Comparison of ENCODE assay signal across 8 cellular contexts in genomic region chr12:75722714-75723200, GRCh38.
DNase-seq lines count a peak whose midpoint lies in the region; ATAC-seq, FAIRE-seq and TF ChIP-seq lines count a peak whose summit lies in the region.

No MANE protein-coding gene starts in this region.

- H3K4me1 Mint-ChIP-seq in glutamatergic neuron (ENCODE audit: low read depth, unreplicated experiment): peaks cover 49% of the 10 kb centered on the region
- H3K4me1 Mint-ChIP-seq in H9: peaks cover 53 to 55% of the 10 kb centered on the region in 2 experiments

- TF ChIP-seq CTCF in A549 (IDR thresholded peaks at IDR 0.05) (no peak), glutamatergic neuron (IDR thresholded peaks at IDR 0.05; ENCODE audit: partially characterized antibody, unreplicated experiment) (no peak), H9 (conservative IDR thresholded peaks at IDR 0.05) (no peak)

- 8% methylated on average over 5 of the region's 5 CpGs for WGBS in A549 (ENCODE audit: missing lambda C conversion rate)
- no CpG with 5 or more reads among the region's 5 CpGs for WGBS in H9 (ENCODE audit: extremely low coverage, insufficient read length, low lambda C conversion rate)

- peaks cover 11% of the 10 kb centered on the region for H3K27me3 Mint-ChIP-seq in glutamatergic neuron (ENCODE audit: unreplicated experiment)
- peaks cover 5% of the 10 kb centered on the region for H3K27me3 Mint-ChIP-seq in H9 (ENCODE audit: low read depth)

- H3K9me3 ChIP-seq in A549 (no peaks in the 10 kb centered on the region), H9 (ENCODE audit: control insufficient read depth, low read depth, low read length) (no peaks in the 10 kb centered on the region)

- H3K4me2 ChIP-seq in A549 (peak overlapping the region; percentile 52), H9 (ENCODE audit: insufficient read depth, insufficient read length, low read length) (no peak overlapping the region)

- no peak overlapping the region for H2AFZ ChIP-seq in H9 (ENCODE audit: low read length)

- H3K4me1 ChIP-seq in A549: peaks cover 56% of the 10 kb centered on the region
- H3K4me1 ChIP-seq in rectal smooth muscle tissue (ENCODE audit: control insufficient read depth, insufficient read depth, low read length): peaks cover 41% of the 10 kb centered on the region
- peaks cover 10% of the 10 kb centered on the region; the same call in 1 of the 2 replicates for H3K4me1 ChIP-seq in H9 (ENCODE audit: insufficient read depth, low read length)

- no peaks in the 10 kb centered on the region for H3K27me3 ChIP-seq in rectal smooth muscle tissue (ENCODE audit: control insufficient read depth, insufficient read depth, low read length)
- H3K27me3 ChIP-seq in H9 (ENCODE audit: insufficient read depth, low read length): no peaks in the 10 kb centered on the region

- H3K4ac ChIP-seq in H9 (ENCODE audit: low read depth, low read length): no peak overlapping the region; the same call in 1 of the 2 replicates

- peak in 1 of 2 experiments; percentile 23; a peak in 1 of 5 replicates for TF ChIP-seq RAD21 in A549 (conservative IDR thresholded peaks at IDR 0.05 in 1 of 2, IDR thresholded peaks at IDR 0.05 in 1 of 2)

- peak; percentile 94 for FAIRE-seq in A549 (lab: Jason Lieb, UNC)

- no peak overlapping the region for H2AK5ac ChIP-seq in H9 (ENCODE audit: insufficient read length, low read length)

- H4K20me1 ChIP-seq in H9 (ENCODE audit: control insufficient read depth, insufficient read depth, insufficient read length): no peaks in the 10 kb centered on the region

- CTCF ChIA-PET in A549 (lab: Yijun Ruan, JAX): no interaction called here

- no peak overlapping the region for H3K9ac ChIP-seq in rectal smooth muscle tissue (ENCODE audit: low read length)
- no peak overlapping the region for H3K9ac ChIP-seq in H9 (ENCODE audit: extremely low read depth, insufficient read length, low read length)

- ATAC-seq in A549: peak; percentile 40 to 47; a peak in 2 of 6 replicates
- ATAC-seq in GM18499 (IDR thresholded peaks at IDR 0.05; ENCODE audit: insufficient read depth, unreplicated experiment): peak; percentile 96
- peak; percentile 84 for ATAC-seq in HG02981 (IDR thresholded peaks at IDR 0.05; ENCODE audit: unreplicated experiment)

- no peaks in the 10 kb centered on the region for H3K79me2 ChIP-seq in H9 (ENCODE audit: insufficient read depth, low read length)

- no peak overlapping the region for H3K18ac ChIP-seq in H9 (ENCODE audit: insufficient read length, low read depth, low read length)

- no peak overlapping the region for H2BK15ac ChIP-seq in H9 (ENCODE audit: low read depth, low read length)

- no peak overlapping the region for H2BK120ac ChIP-seq in H9 (ENCODE audit: low read depth, low read length, poor library complexity, severe bottlenecking)

- H2BK12ac ChIP-seq in H9 (ENCODE audit: insufficient read length, low read depth, low read length): no peak overlapping the region

- TF ChIP-seq POLR2A in A549 (IDR thresholded peaks at IDR 0.05; ENCODE audit: low read length): no peak

- H3K27ac Mint-ChIP-seq in glutamatergic neuron (ENCODE audit: unreplicated experiment): peak overlapping the region; percentile 17
- H3K27ac Mint-ChIP-seq in H9: no peak overlapping the region

- H3K9me3 Mint-ChIP-seq in glutamatergic neuron (ENCODE audit: unreplicated experiment) (peaks cover 6% of the 10 kb centered on the region), H9 (no peaks in the 10 kb centered on the region; a peak in 1 of 5 replicates)

- no peak overlapping the region for H3T11ph ChIP-seq in H9 (ENCODE audit: low read length)

- H3K23ac ChIP-seq in H9 (ENCODE audit: insufficient read length, low read depth, low read length): no peak overlapping the region

- H4K8ac ChIP-seq in H9 (replicated peaks; ENCODE audit: insufficient read length, low read depth, low read length): no peak overlapping the region

- H3K36me3 Mint-ChIP-seq in glutamatergic neuron (ENCODE audit: unreplicated experiment) (no peaks in the 10 kb centered on the region), H9 (ENCODE audit: insufficient read depth in 1 of 3, low read depth in 3 of 3) (no peaks in the 10 kb centered on the region; a peak in 1 of 7 replicates)

- H3K4me3 ChIP-seq in A549 (no peak overlapping the region), rectal smooth muscle tissue (ENCODE audit: low read length) (no peak overlapping the region)

- peak overlapping the region; percentile 84 to 86 for H3K27ac ChIP-seq in A549
- peak overlapping the region; percentile 78 for H3K27ac ChIP-seq in rectal smooth muscle tissue (ENCODE audit: low read depth, low read length)
- no peak overlapping the region for H3K27ac ChIP-seq in H9 (ENCODE audit: insufficient read length, low read depth, low read length)

- no peak overlapping the region for H2BK5ac ChIP-seq in H9 (ENCODE audit: insufficient read length, low read length)

- no peak overlapping the region for H4K5ac ChIP-seq in H9 (ENCODE audit: insufficient read length, low read depth, low read length)

- H2BK20ac ChIP-seq in H9 (ENCODE audit: low read depth, low read length, poor library complexity, severe bottlenecking): no peak overlapping the region

- POLR2A ChIA-PET in A549 (lab: Yijun Ruan, JAX): no interaction called here

- H3K4me3 Mint-ChIP-seq in glutamatergic neuron (ENCODE audit: unreplicated experiment) (no peak overlapping the region), H9 (no peak overlapping the region)

- no peak overlapping the region for H3K14ac ChIP-seq in H9 (ENCODE audit: insufficient read depth, low read length)

- DNase-seq in A549 (ENCODE audit: low read depth in 1 of 2, low spot score in 1 of 2) (peak; percentile 43 to 83), NCI-H774 (lab: John Stamatoyannopoulos, UW) (peak; percentile 55), glutamatergic neuron (no peak), H9 (no peak)
- DNase-seq in activated effector memory CD4-positive, alpha-beta T cell treated with anti-CD3 and anti-CD28 coated beads, Interleukin-2, amount 50 U/mL, for 16 hours: peak; percentile 72

- TF ChIP-seq EP300 in A549 (IDR thresholded peaks at IDR 0.05): no peak

- H3K36me3 ChIP-seq in rectal smooth muscle tissue (ENCODE audit: control insufficient read depth, insufficient read depth, low read length): no peaks in the 10 kb centered on the region

- no peak overlapping the region for H3K56ac ChIP-seq in H9 (ENCODE audit: insufficient read length, low read depth, low read length)

- no peaks in the 10 kb centered on the region for H3K23me2 ChIP-seq in H9 (ENCODE audit: insufficient read length, low read depth, low read length, poor library complexity, severe bottlenecking)

- no peak overlapping the region for H4K91ac ChIP-seq in H9 (ENCODE audit: insufficient read length, low read depth, low read length)

- H3K79me1 ChIP-seq in H9 (ENCODE audit: insufficient read depth, low read depth, low read length, poor library complexity, severe bottlenecking): no peaks in the 10 kb centered on the region

TF ChIP-seq in A549, 52 proteins besides CTCF, POLR2A, EP300 and RAD21 (continues in another document):
- TF ChIP-seq FOXS1 (CRISPR knock-in tag; IDR thresholded peaks at IDR 0.05) (peak; percentile 10; the same call in 1 of the 2 replicates), EHMT2 (IDR thresholded peaks at IDR 0.05; ENCODE audit: low read depth) (no peak), HEYL (CRISPR knock-in tag; IDR thresholded peaks at IDR 0.05) (no peak), CHD4 (IDR thresholded peaks at IDR 0.05; ENCODE audit: borderline replicate concordance) (no peak), HES2 (IDR thresholded peaks at IDR 0.05) (no peak), USF2 (IDR thresholded peaks at IDR 0.05) (no peak), KDM1A (IDR thresholded peaks at IDR 0.05; ENCODE audit: low read depth) (no peak), ATOH8 (CRISPR knock-in tag; IDR thresholded peaks at IDR 0.05; ENCODE audit: low read depth) (peak; percentile 84), ZC3H11A (IDR thresholded peaks at IDR 0.05) (no peak), RNF2 (IDR thresholded peaks at IDR 0.05; ENCODE audit: borderline replicate concordance, low read depth) (no peak), FOSB (CRISPR knock-in tag; IDR thresholded peaks at IDR 0.05) (0 out of 2 replicates have a peak, but pooled peaks have one; percentile 69), BHLHE40 (IDR thresholded peaks at IDR 0.05; ENCODE audit: low read depth, low read length) (no peak), HOXB13 (CRISPR knock-in tag; IDR thresholded peaks at IDR 0.05; ENCODE audit: low read depth) (peak; percentile 79; the same call in 1 of the 2 replicates), TP53 (CRISPR knock-in tag; IDR thresholded peaks at IDR 0.05) (no peak), ESRRA (IDR thresholded peaks at IDR 0.05; ENCODE audit: borderline replicate concordance, low read length) (no peak), ZFP36 (IDR thresholded peaks at IDR 0.05; ENCODE audit: borderline replicate concordance, partially characterized antibody) (no peak), MAZ (IDR thresholded peaks at IDR 0.05; ENCODE audit: borderline replicate concordance, low read depth, low read length) (no peak), KDM5A (IDR thresholded peaks at IDR 0.05) (no peak)
- TF ChIP-seq, protein P1, sequence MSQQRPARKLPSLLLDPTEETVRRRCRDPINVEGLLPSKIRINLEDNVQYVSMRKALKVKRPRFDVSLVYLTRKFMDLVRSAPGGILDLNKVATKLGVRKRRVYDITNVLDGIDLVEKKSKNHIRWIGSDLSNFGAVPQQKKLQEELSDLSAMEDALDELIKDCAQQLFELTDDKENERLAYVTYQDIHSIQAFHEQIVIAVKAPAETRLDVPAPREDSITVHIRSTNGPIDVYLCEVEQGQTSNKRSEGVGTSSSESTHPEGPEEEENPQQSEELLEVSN (IDR thresholded peaks at IDR 0.05; ENCODE audit: borderline replicate concordance, low read depth): peak; percentile 87

Comparison
In these comparisons a context has a peak if more than half of its experiments do, and no peak if none do; other contexts are left out.
1. ATAC-seq: peak in every context shown above with its lines; median percentile 96 in GM18499; 84 in HG02981; 44 in A549.
2. DNase-seq: peak in A549 (2 of 2), NCI-H774 (single experiment) and activated effector memory CD4-positive, alpha-beta T cell treated with anti-CD3 and anti-CD28 coated beads, Interleukin-2, amount 50 U/mL, for 16 hours (single experiment); none in glutamatergic neuron (single experiment) and H9 (single experiment).